ENCODE assay signal across 25 cellular contexts in genomic region chr2:185044323-185044874, GRCh38.
DNase-seq lines count a peak whose midpoint lies in the region; ATAC-seq, FAIRE-seq and TF ChIP-seq lines count a peak whose summit lies in the region.
"Had no signal": no experiment of that assay in that cellular context is flagged by ENCODE, and none has a peak within 500 bp of the region (broad histone marks: within the 10 kb centered on the region; RNA-seq: fewer than 3 reads in every experiment).

No MANE protein-coding gene starts in this region.

- H3K9me3 Mint-ChIP-seq in neural progenitor cell = peaks cover 5% of the 10 kb centered on the region

- H3K27me3 ChIP-seq in NT2/D1 (ENCODE audit: insufficient read depth, insufficient read length) (no peaks in the 10 kb centered on the region), hepatocyte (no peaks in the 10 kb centered on the region), neural progenitor cell (no peaks in the 10 kb centered on the region)
- H3K27me3 ChIP-seq: BLaER1 treated with 17β-estradiol and CSF1 and Interleukin-3, amounts not matched to agents 10 nM and 100 nM had no signal

- H4K20me1 ChIP-seq in hepatocyte (ENCODE audit: insufficient read depth, poor library complexity, severe bottlenecking) (no peaks in the 10 kb centered on the region), neural progenitor cell (ENCODE audit: low read depth) (no peaks in the 10 kb centered on the region)
- H4K20me1 ChIP-seq: BLaER1 treated with 17β-estradiol and CSF1 and Interleukin-3, amounts not matched to agents 10 nM and 100 nM had no signal

- H3K4me3 ChIP-seq in NT2/D1 (ENCODE audit: insufficient read length, low read depth) = no peak overlapping the region
- H3K4me3 ChIP-seq in hepatocyte = no peak overlapping the region
- no peak overlapping the region for H3K4me3 ChIP-seq in neural progenitor cell
- H3K4me3 ChIP-seq: BLaER1 treated with 17β-estradiol and CSF1 and Interleukin-3, amounts not matched to agents 10 nM and 100 nM had no signal

- no peak for TF ChIP-seq CTCF in hepatocyte (IDR thresholded peaks at IDR 0.05; ENCODE audit: poor library complexity)
- no peak for TF ChIP-seq CTCF in neural progenitor cell (IDR thresholded peaks at IDR 0.05)
- TF ChIP-seq CTCF in D721Med (IDR thresholded peaks at IDR 0.05; ENCODE audit: insufficient read depth, missing control alignments) = no peak

- no peaks in the 10 kb centered on the region for H3K36me3 Mint-ChIP-seq in neural progenitor cell
- H3K36me3 Mint-ChIP-seq: CD8-positive, alpha-beta T cell had no signal

- H3K27me3 Mint-ChIP-seq in neural progenitor cell (ENCODE audit: insufficient read depth, low read depth) = no peaks in the 10 kb centered on the region
- H3K27me3 Mint-ChIP-seq: B cell had no signal

- no peak for ATAC-seq in HG02623 (IDR thresholded peaks at IDR 0.05; ENCODE audit: unreplicated experiment)
- ATAC-seq: CD8-positive, alpha-beta T cell; HCT116 had no signal

- H3K27ac Mint-ChIP-seq in neural progenitor cell = no peak overlapping the region
- H3K27ac Mint-ChIP-seq: B cell; CD8-positive, alpha-beta T cell; HFFc6 had no signal

- no peaks in the 10 kb centered on the region for H3K4me1 Mint-ChIP-seq in neural progenitor cell
- H3K4me1 Mint-ChIP-seq: B cell had no signal

- no peaks in the 10 kb centered on the region for H3F3A ChIP-seq in neural progenitor cell (ENCODE audit: low read depth)

- no peak overlapping the region for H3K4me3 Mint-ChIP-seq in neural progenitor cell
- H3K4me3 Mint-ChIP-seq: B cell; CD8-positive, alpha-beta T cell; HFFc6 had no signal

- H3K4me1 ChIP-seq in NT2/D1 (ENCODE audit: insufficient read depth, insufficient read length) (no peaks in the 10 kb centered on the region), hepatocyte (ENCODE audit: insufficient read depth) (no peaks in the 10 kb centered on the region), neural progenitor cell (no peaks in the 10 kb centered on the region)
- H3K4me1 ChIP-seq: BLaER1 treated with 17β-estradiol and CSF1 and Interleukin-3, amounts not matched to agents 10 nM and 100 nM had no signal

- no peak for FAIRE-seq in D721Med (lab: Jason Lieb, UNC)
- FAIRE-seq: G401.6, GM12891, GM19239, HTR-8/SVneo had no signal

- no peak overlapping the region for H3K9ac ChIP-seq in NT2/D1 (ENCODE audit: insufficient read length, low read depth)
- H3K9ac ChIP-seq in neural progenitor cell = no peak overlapping the region
- H3K9ac ChIP-seq: BLaER1 treated with 17β-estradiol and CSF1 and Interleukin-3, amounts not matched to agents 10 nM and 100 nM had no signal

- no peak overlapping the region for H2AFZ ChIP-seq in hepatocyte
- no peak overlapping the region for H2AFZ ChIP-seq in neural progenitor cell (replicated peaks)

- WGBS in hepatocyte (ENCODE audit: low lambda C conversion rate, missing lambda C conversion rate) = 91% methylated on average over 7 of the region's 7 CpGs

- DNase-seq in ELF-1 (ENCODE audit: low read depth, low spot score) (peak; percentile 8), NT2/D1 (ENCODE audit: low read depth, low spot score) (peak; percentile 6), hepatocyte (ENCODE audit: low spot score) (peak; percentile 4), neural progenitor cell (ENCODE audit: low spot score) (peak; percentile 1), NCI-H1092 (lab: John Stamatoyannopoulos, UW) (no peak), D721Med (ENCODE audit: insufficient read length, low spot score) (no peak), SK-N-DZ (ENCODE audit: low spot score) (no peak)
- DNase-seq: Calu3; CD8-positive, alpha-beta T cell; DMS 273 treated with DMSO at 0.1 percent for 48 hours; DMS53; DND-41; EL; GOT3; H7; HFFc6; IMR-90 had no signal

- no peaks in the 10 kb centered on the region for H3K9me2 ChIP-seq in hepatocyte (replicated peaks; ENCODE audit: insufficient read depth)

- H3K27ac ChIP-seq in hepatocyte = no peak overlapping the region
- H3K27ac ChIP-seq in neural progenitor cell = no peak overlapping the region
- H3K27ac ChIP-seq: BLaER1 treated with 17β-estradiol and CSF1 and Interleukin-3, amounts not matched to agents 10 nM and 100 nM had no signal

- H3K36me3 ChIP-seq in NT2/D1 (ENCODE audit: insufficient read depth, insufficient read length, low read length) = no peaks in the 10 kb centered on the region
- no peaks in the 10 kb centered on the region for H3K36me3 ChIP-seq in hepatocyte (replicated peaks; ENCODE audit: insufficient read depth, low read depth)
- H3K36me3 ChIP-seq in neural progenitor cell = no peaks in the 10 kb centered on the region
- H3K36me3 ChIP-seq: BLaER1 treated with 17β-estradiol and CSF1 and Interleukin-3, amounts not matched to agents 10 nM and 100 nM had no signal

- H3K4me2 ChIP-seq in hepatocyte = no peak overlapping the region
- no peak overlapping the region for H3K4me2 ChIP-seq in neural progenitor cell
- H3K4me2 ChIP-seq: BLaER1 treated with 17β-estradiol and CSF1 and Interleukin-3, amounts not matched to agents 10 nM and 100 nM had no signal

- H3K79me2 ChIP-seq in hepatocyte = no peaks in the 10 kb centered on the region
- no peaks in the 10 kb centered on the region for H3K79me2 ChIP-seq in neural progenitor cell (ENCODE audit: low read depth)

- H3K9me3 ChIP-seq in NT2/D1 (ENCODE audit: insufficient read depth, low read length) (peaks cover 11% of the 10 kb centered on the region; the same call in 1 of the 2 replicates), hepatocyte (ENCODE audit: low read depth) (no peaks in the 10 kb centered on the region), neural progenitor cell (ENCODE audit: low read depth) (no peaks in the 10 kb centered on the region)

Comparison
In these comparisons a context has a peak if more than half of its experiments do, and no peak if none do; other contexts are left out.
1. DNase-seq: peak in ELF-1 (single experiment), NT2/D1 (single experiment), hepatocyte (single experiment) and neural progenitor cell (single experiment); none in NCI-H1092 (single experiment), D721Med (single experiment) and SK-N-DZ (single experiment).